ENCODE assay signal across 24 cellular contexts in genomic region chr1:35535243-35535642, GRCh38. TPM values are rescaled to one million over a fixed set of nuclear protein-coding genes. Genes with fewer than 3 reads are reported as not detected.
A peak's percentile ranks its signal among the peaks of the same experiment; 100 is the strongest.
DNase-seq lines count a peak whose midpoint lies in the region; ATAC-seq and TF ChIP-seq lines count a peak whose summit lies in the region.
"Had no signal": no experiment of that assay in that cellular context is flagged by ENCODE, and none has a peak within 500 bp of the region (broad histone marks: within the 10 kb centered on the region; RNA-seq: fewer than 3 reads in every experiment).

No MANE protein-coding gene starts in this region.

- no peaks in the 10 kb centered on the region for H3K9me3 ChIP-seq in CD4-positive, alpha-beta memory T cell (ENCODE audit: control insufficient read depth in 1 of 2, low read length in 2 of 2)
- no peaks in the 10 kb centered on the region for H3K9me3 ChIP-seq in uterus

- peak overlapping the region in 1 of 8 donors; percentile 17 for H3K4me3 Mint-ChIP-seq in CD4-positive, alpha-beta memory T cell
- H3K4me3 Mint-ChIP-seq in GM23338, result peak overlapping the region; percentile 24; the same call in 2 of the 3 replicates
- no peak overlapping the region for H3K4me3 Mint-ChIP-seq in T-cell
- H3K4me3 Mint-ChIP-seq in chondrocyte (ENCODE audit: unreplicated experiment), result no peak overlapping the region

- H3K4me1 Mint-ChIP-seq in CD4-positive, alpha-beta memory T cell, result peaks cover 51 to 70% (median 57%) of the 10 kb centered on the region in 4 donors
- H3K4me1 Mint-ChIP-seq in GM23338, result peaks cover 56% of the 10 kb centered on the region
- H3K4me1 Mint-ChIP-seq in T-cell, result peaks cover 68 to 71% (median 70%) of the 10 kb centered on the region in 3 donors
- peaks cover 85% of the 10 kb centered on the region for H3K4me1 Mint-ChIP-seq in chondrocyte (ENCODE audit: low read depth)

- no peaks in the 10 kb centered on the region for H3K27me3 ChIP-seq in CD4-positive, alpha-beta memory T cell (ENCODE audit: insufficient read depth, low read length)
- H3K27me3 ChIP-seq in GM23338 (ENCODE audit: insufficient read depth) (no peaks in the 10 kb centered on the region), uterus (no peaks in the 10 kb centered on the region)

- H3K4me1 ChIP-seq in CD4-positive, alpha-beta memory T cell (ENCODE audit: insufficient read depth, low read length), result peaks cover 49% of the 10 kb centered on the region
- H3K4me1 ChIP-seq in GM23338 (ENCODE audit: insufficient read depth) (peaks cover 64% of the 10 kb centered on the region), uterus (no peaks in the 10 kb centered on the region)
- H3K4me1 ChIP-seq: A549 had no signal

- POLR2A ChIA-PET in CD4-positive, alpha-beta memory T cell (lab: Charles Lee; ENCODE audit: partially characterized antibody), result interaction anchor here (0.9 to 1.2 kb wide), 3 partner anchors 11 to 33 kb away, joined by 3 to 5 read pairs (median 4); no protein-coding TSS in a partner anchor
- POLR2A ChIA-PET in T-cell (lab: Charles Lee), result no interaction called here

- H3K27ac ChIP-seq in CD4-positive, alpha-beta memory T cell (ENCODE audit: low read depth, low read length), result no peak overlapping the region
- H3K27ac ChIP-seq in GM23338 (ENCODE audit: low read depth), result peak overlapping the region; percentile 86
- H3K27ac ChIP-seq in uterus, result no peak overlapping the region
- H3K27ac ChIP-seq: A549, GM23248, KMS-11 had no signal

- H3K36me3 ChIP-seq in CD4-positive, alpha-beta memory T cell (ENCODE audit: insufficient read depth, low read length), result peaks cover 7% of the 10 kb centered on the region
- H3K36me3 ChIP-seq in GM23338 (ENCODE audit: insufficient read depth) (no peaks in the 10 kb centered on the region; the same call in 1 of the 2 replicates), uterus (no peaks in the 10 kb centered on the region)

- H2AFZ ChIP-seq in GM23338, result no peak overlapping the region
- H2AFZ ChIP-seq: GM23248 had no signal

- intact Hi-C loops in CD4-positive, alpha-beta memory T cell (cut with micrococcal nuclease), result no loop called here
- intact Hi-C loops in uterus (cut with DNase I; ENCODE audit: low total_unique reads), result no loop called here

- peak overlapping the region; percentile 8 for H3K4me2 ChIP-seq in GM23338
- H3K4me2 ChIP-seq: A549, KMS-11, SK-N-SH had no signal

- peaks cover 73% of the 10 kb centered on the region for H3K79me2 ChIP-seq in GM23338 (replicated peaks; ENCODE audit: insufficient read depth)

- peak; percentile 14; the same call in 2 of the 3 replicates for ATAC-seq in GM23338
- no peak for ATAC-seq in T-cell (replicated peaks in 1 of 4)
- no peak for ATAC-seq in stimulated activated naive CD8-positive, alpha-beta T cell treated with anti-CD3 and anti-CD28 coated beads, Interleukin-15, Interleukin-2, amounts not matched to agents 100 U/mL and 50 U/mL, for 24 hours
- ATAC-seq in GM18498 (IDR thresholded peaks at IDR 0.05; ENCODE audit: unreplicated experiment), result no peak
- ATAC-seq: A549, HCT116, Panc1 had no signal

- no peaks in the 10 kb centered on the region for H3F3A ChIP-seq in GM23338 (replicated peaks; ENCODE audit: low read depth)

- no peak for DNase-seq in CD4-positive, alpha-beta memory T cell
- peak; percentile 55 for DNase-seq in GM23338 (ENCODE audit: low spot score)
- DNase-seq in T-cell, result no peak
- DNase-seq in chondrocyte (ENCODE audit: low spot score), result no peak
- no peak for DNase-seq in kidney glomerular epithelial cell (lab: John Stamatoyannopoulos, UW)
- DNase-seq in stimulated activated naive CD8-positive, alpha-beta T cell treated with anti-CD3 and anti-CD28 coated beads, Interleukin-15, Interleukin-2, amounts not matched to agents 100 U/mL and 50 U/mL, for 24 hours, result no peak
- no peak for DNase-seq in uterus
- DNase-seq: Calu3; CD4-positive, CD25-positive, alpha-beta regulatory T cell; GM23248; NCI-H1092 treated with DMSO at 0.1 percent for 48 hours; NCI-H1436 treated with DMSO at 0.1 percent for 48 hours; NCI-H1930; NCI-H226; NCI-H510A treated with DMSO at 0.1 percent for 48 hours; NCI-H748 treated with DMSO at 0.1 percent for 48 hours; NK-92 treated with Interleukin-12 subunit alpha and Interleukin-12 subunit beta, amount 100 ng/mL, for 24 hours; SIG-M5; SK-N-SH had no signal

- H3K27me3 Mint-ChIP-seq in CD4-positive, alpha-beta memory T cell, result no peaks in the 10 kb centered on the region
- H3K27me3 Mint-ChIP-seq in GM23338 (ENCODE audit: insufficient read depth, low read depth, poor library complexity), result peaks cover 2% of the 10 kb centered on the region
- H3K27me3 Mint-ChIP-seq in T-cell, result no peaks in the 10 kb centered on the region
- H3K27me3 Mint-ChIP-seq in chondrocyte (ENCODE audit: low read depth), result no peaks in the 10 kb centered on the region
- H3K27me3 Mint-ChIP-seq: CD4-positive, CD25-positive, alpha-beta regulatory T cell had no signal

- TF ChIP-seq POLR2A in uterus (IDR thresholded peaks at IDR 0.05), result no peak

- H3K36me3 Mint-ChIP-seq in CD4-positive, alpha-beta memory T cell, result peaks cover 17 to 36% of the 10 kb centered on the region in 2 donors
- H3K36me3 Mint-ChIP-seq in GM23338 (ENCODE audit: low read depth), result peaks cover 34% of the 10 kb centered on the region
- H3K36me3 Mint-ChIP-seq in T-cell, result peaks cover 33% of the 10 kb centered on the region
- H3K36me3 Mint-ChIP-seq in chondrocyte (ENCODE audit: low read depth), result peaks cover 7% of the 10 kb centered on the region

- TF ChIP-seq CTCF in GM23338 (conservative IDR thresholded peaks at IDR 0.05; ENCODE audit: low read depth in 2 of 2), result no peak
- no peak for TF ChIP-seq CTCF in chondrocyte (IDR thresholded peaks at IDR 0.05)
- no peak for TF ChIP-seq CTCF in uterus (IDR thresholded peaks at IDR 0.05)

- peaks cover 0 to 3% (median under 1%) of the 10 kb centered on the region in 8 donors for H3K9me3 Mint-ChIP-seq in CD4-positive, alpha-beta memory T cell
- H3K9me3 Mint-ChIP-seq in GM23338 (peaks cover 6% of the 10 kb centered on the region; the same call in 2 of the 3 replicates), T-cell (peaks cover 3% of the 10 kb centered on the region in 3 donors), chondrocyte (ENCODE audit: low read depth) (peaks cover 4% of the 10 kb centered on the region)

- no peak overlapping the region for H3K4me3 ChIP-seq in CD4-positive, alpha-beta memory T cell (ENCODE audit: low read length in 2 of 2)
- H3K4me3 ChIP-seq in GM23338 (no peak overlapping the region), uterus (no peak overlapping the region)
- H3K4me3 ChIP-seq: A549, GM23248 had no signal

- CTCF ChIA-PET in CD4-positive, alpha-beta memory T cell (lab: Charles Lee; ENCODE audit: partially characterized antibody), result interaction anchor here (0.6 to 12.1 kb wide), 8 partner anchors 10 to 176 kb away, joined by 3 to 195 read pairs (median 4); no protein-coding TSS in a partner anchor
- CTCF ChIA-PET in T-cell (lab: Charles Lee), result interaction anchor here in 1 of 2 donors (1.2 kb wide), 1 partner anchor 30 kb away, joined by 3 read pairs; no protein-coding TSS in a partner anchor

- H3K27ac Mint-ChIP-seq in CD4-positive, alpha-beta memory T cell, result peak overlapping the region in 4 of 7 donors; percentile 3 to 77 (median 77)
- H3K27ac Mint-ChIP-seq in GM23338 (peak overlapping the region; percentile 82), T-cell (peak overlapping the region; percentile 88 to 97), chondrocyte (ENCODE audit: unreplicated experiment) (peak overlapping the region; percentile 2)

- no peaks in the 10 kb centered on the region; the same call in 1 of the 2 replicates for H4K20me1 ChIP-seq in GM23338 (replicated peaks; ENCODE audit: insufficient read depth)

- H3K9me2 ChIP-seq in GM23338 (ENCODE audit: insufficient read depth), result no peaks in the 10 kb centered on the region
- H3K9me2 ChIP-seq: SK-N-SH had no signal

TF ChIP-seq in GM23338, 12 proteins besides CTCF, POLR2A, EP300 and RAD21 (continues in another document):
- TF ChIP-seq POLR2AphosphoS5 (IDR thresholded peaks at IDR 0.05; ENCODE audit: low read depth) (no peak), EZH2phosphoT487 (IDR thresholded peaks at IDR 0.05; ENCODE audit: unreplicated experiment) (no peak), JUNB (IDR thresholded peaks at IDR 0.05; ENCODE audit: unreplicated experiment) (no peak)
- TF ChIP-seq, protein P1, sequence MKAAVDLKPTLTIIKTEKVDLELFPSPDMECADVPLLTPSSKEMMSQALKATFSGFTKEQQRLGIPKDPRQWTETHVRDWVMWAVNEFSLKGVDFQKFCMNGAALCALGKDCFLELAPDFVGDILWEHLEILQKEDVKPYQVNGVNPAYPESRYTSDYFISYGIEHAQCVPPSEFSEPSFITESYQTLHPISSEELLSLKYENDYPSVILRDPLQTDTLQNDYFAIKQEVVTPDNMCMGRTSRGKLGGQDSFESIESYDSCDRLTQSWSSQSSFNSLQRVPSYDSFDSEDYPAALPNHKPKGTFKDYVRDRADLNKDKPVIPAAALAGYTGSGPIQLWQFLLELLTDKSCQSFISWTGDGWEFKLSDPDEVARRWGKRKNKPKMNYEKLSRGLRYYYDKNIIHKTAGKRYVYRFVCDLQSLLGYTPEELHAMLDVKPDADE (IDR thresholded peaks at IDR 0.05), result no peak

RNA-seq across cellular contexts. Expression of gene KIAA0319L, which starts 22.0 kb away (rescaled TPM):
- total RNA-seq in CD4-positive, alpha-beta memory T cell, result 10 to 100 TPM; 79.4 to 82.9 TPM
- polyA plus RNA-seq in CD4-positive, alpha-beta memory T cell, result 10 to 100 TPM; 12.7 to 29.2 TPM
- total RNA-seq in GM23338 (2014; rRNA removed; shearing (Covaris generic)), result 74.0 and 75.1 TPM in 2 replicates
- polyA plus RNA-seq in GM23338 (2016; fragmentation: Nextera tagmentation; extraction: Ambion mirVana), result 25.6 and 27.2 TPM in 2 replicates
- total RNA-seq in T-cell, result 10 to 100 TPM; 60.8 to 73.7 (median 63.7) TPM
- total RNA-seq in chondrocyte, result 26.9 to 40.8 TPM (median 28.7 TPM) in 3 replicates
- total RNA-seq in uterus, result 10 to 100 TPM; 27.6 to 72.1 (median 53.8) TPM

RNA-seq across cellular contexts. Expression of gene NCDN, which starts 22.4 kb away (rescaled TPM):
- total RNA-seq in CD4-positive, alpha-beta memory T cell, result 10 to 100 TPM; 29.7 to 32.2 TPM
- 10 to 100 TPM; 13.4 to 18.4 TPM for polyA plus RNA-seq in CD4-positive, alpha-beta memory T cell
- 43.1 and 44.2 TPM in 2 replicates for total RNA-seq in GM23338 (2014; rRNA removed; shearing (Covaris generic))
- 13.2 and 14.7 TPM in 2 replicates for polyA plus RNA-seq in GM23338 (2016; fragmentation: Nextera tagmentation; extraction: Ambion mirVana)
- total RNA-seq in T-cell (10 to 100 TPM; 19.8 to 34.0 (median 31.4) TPM), chondrocyte (35.3 to 46.5 TPM (median 36.4 TPM) in 3 replicates), uterus (10 to 100 TPM in 2 of 4 donors, 1 to 10 TPM in 2; 4.4 to 29.9 (median 17.0) TPM)

RNA-seq across cellular contexts. Expression of gene TFAP2E, which starts 37.9 kb away (rescaled TPM):
- 1 to 10 TPM; 2.3 to 2.9 TPM for total RNA-seq in CD4-positive, alpha-beta memory T cell
- polyA plus RNA-seq in CD4-positive, alpha-beta memory T cell, result under 1 TPM in 1 of 2 donors, not detected in 1; 0.23 TPM
- total RNA-seq in GM23338 (2014; rRNA removed; shearing (Covaris generic)), result 0.12 and 1.4 TPM in 2 replicates
- 0.34 TPM in 1 of 2 replicates, not detected in the other for polyA plus RNA-seq in GM23338 (2016; fragmentation: Nextera tagmentation; extraction: Ambion mirVana)
- total RNA-seq in T-cell (1 to 10 TPM; 2.8 to 4.6 (median 3.1) TPM), chondrocyte (0.92 to 1.4 TPM (median 0.97 TPM) in 3 replicates), uterus (1 to 10 TPM in 1 of 4 donors, under 1 TPM in 1, not detected in 2; 0.97 to 3.6 TPM)
- total RNA-seq: GM23248 had no signal

Comparison
In these comparisons a context has a peak if more than half of its experiments do, and no peak if none do; other contexts are left out.
1. H3K27ac Mint-ChIP-seq: peak in every context shown above with its lines; median percentile 92 in T-cell; 82 in GM23338; 77 in CD4-positive, alpha-beta memory T cell; 2 in chondrocyte.